19 cellular contexts compared by ENCODE assay signal in the genomic region with DNA sequence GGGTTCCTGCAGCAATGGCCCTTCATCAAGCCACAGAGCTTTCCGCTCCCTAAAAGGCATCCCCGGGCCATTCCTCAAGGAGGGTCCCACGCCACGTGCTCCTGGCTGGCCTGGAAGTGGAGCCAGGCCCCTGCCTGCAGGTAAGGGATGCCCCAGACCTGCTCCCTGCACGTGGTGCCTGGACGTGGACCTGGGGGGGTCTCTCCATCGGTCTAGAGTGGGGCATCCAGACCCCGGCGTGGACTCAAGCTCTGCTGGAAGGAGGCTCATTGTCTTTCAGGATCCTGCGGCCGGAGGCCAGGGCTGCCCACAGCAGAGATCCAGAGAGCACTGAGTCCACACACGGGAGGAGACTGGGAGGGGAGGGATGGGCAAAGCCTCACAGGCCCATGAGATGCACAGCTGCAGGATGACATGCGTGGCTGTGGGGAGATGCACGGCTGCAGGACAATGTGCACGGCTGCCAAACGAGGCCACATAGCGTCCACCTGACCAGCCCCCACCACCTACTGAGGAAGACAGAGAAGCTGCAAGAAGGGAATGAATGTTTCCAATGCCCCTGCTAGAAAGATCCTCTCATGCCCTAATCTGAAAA.
"Had no signal": no experiment of that assay in that cellular context is flagged by ENCODE, and none has a peak within 500 bp of the region (broad histone marks: within the 10 kb centered on the region; RNA-seq: fewer than 3 reads in every experiment).

No MANE protein-coding gene starts in this region.

- H3K4me1 Mint-ChIP-seq: mesothelial cell of epicardium had no signal

- H3K4me3 ChIP-seq: dorsolateral prefrontal cortex, hepatocyte, neural progenitor cell, stomach, thoracic aorta, vagina had no signal

- H3K27ac Mint-ChIP-seq: mesothelial cell of epicardium; natural killer cell treated with Interleukin-12 subunit alpha and Interleukin-12 subunit beta and Interleukin-15 and Interleukin-18, amount 100 ng/mL, for 72 hours; neural progenitor cell had no signal

- H3K36me3 ChIP-seq: neural progenitor cell, stomach, thoracic aorta, vagina had no signal

- ATAC-seq: natural killer cell treated with Interleukin-12 subunit alpha and Interleukin-12 subunit beta and Interleukin-15 and Interleukin-18, amount 100 ng/mL, for 72 hours had no signal

- H3K27ac ChIP-seq: dorsolateral prefrontal cortex, hepatocyte, neural progenitor cell, parathyroid adenoma, stomach, thoracic aorta, vagina had no signal

- H3K4me1 ChIP-seq: neural progenitor cell, parathyroid adenoma, stomach, vagina had no signal

- H3K4me3 Mint-ChIP-seq: mesothelial cell of epicardium; natural killer cell treated with Interleukin-12 subunit alpha and Interleukin-12 subunit beta and Interleukin-15 and Interleukin-18, amount 100 ng/mL, for 72 hours; neural progenitor cell had no signal

- H3K9me3 ChIP-seq: stomach, thoracic aorta, vagina had no signal

- H3K27me3 ChIP-seq: dorsolateral prefrontal cortex, hepatocyte, neural progenitor cell, vagina had no signal

- H3K9me3 Mint-ChIP-seq: mesothelial cell of epicardium; natural killer cell treated with Interleukin-12 subunit alpha and Interleukin-12 subunit beta and Interleukin-15 and Interleukin-18, amount 100 ng/mL, for 72 hours had no signal

- DNase-seq: cortex of kidney; effector CD8-positive, alpha-beta T cell; foreskin melanocyte; kidney glomerular epithelial cell; occipital lobe; small intestine; stimulated activated CD4-positive, alpha-beta T cell treated with anti-CD3 and anti-CD28 coated beads, Interleukin-12 subunit alpha, Interleukin-12 subunit beta, amount 100 ng/mL, for 4 hours; stimulated activated naive CD4-positive, alpha-beta T cell; stomach; substantia nigra; trophoblast cell had no signal

- H3K27me3 Mint-ChIP-seq: natural killer cell treated with Interleukin-12 subunit alpha and Interleukin-12 subunit beta and Interleukin-15 and Interleukin-18, amount 100 ng/mL, for 72 hours had no signal

- H3K36me3 Mint-ChIP-seq: mesothelial cell of epicardium; natural killer cell treated with Interleukin-12 subunit alpha and Interleukin-12 subunit beta and Interleukin-15 and Interleukin-18, amount 100 ng/mL, for 72 hours; neural progenitor cell had no signal
